ENCODE assay signal across 17 cellular contexts in genomic region chr13:112748947-112749346, GRCh38. TPM values are rescaled to one million over a fixed set of nuclear protein-coding genes. Genes with fewer than 3 reads are reported as not detected.
DNase-seq lines count a peak whose midpoint lies in the region; ATAC-seq, FAIRE-seq and TF ChIP-seq lines count a peak whose summit lies in the region.
"Had no signal": no experiment of that assay in that cellular context is flagged by ENCODE, and none has a peak within 500 bp of the region (broad histone marks: within the 10 kb centered on the region; RNA-seq: fewer than 3 reads in every experiment).

No MANE protein-coding gene starts in this region.

- FAIRE-seq in GM12891 (lab: Jason Lieb, UNC): no peak

- TF ChIP-seq POLR2A in GM12891 (IDR thresholded peaks at IDR 0.05; ENCODE audit: low read depth, low read length): no peak

- in situ Hi-C loops in ACHN (cut with HindIII; ENCODE audit: low pct_ligation_motif_present, low pct_unique_long_range_greater_than_20kb, low sequenced_read_pairs): no loop called here

- DNase-seq in AG20443 (ENCODE audit: low spot score) (peak; percentile 83), cerebellum (ENCODE audit: low spot score) (peak; percentile 34), hippocampal formation (lab: John Stamatoyannopoulos, UW) (peak; percentile 57 to 58), pons (ENCODE audit: low spot score) (peak; percentile 87), ACHN (no peak), GM12891 (ENCODE audit: insufficient read length, low spot score) (no peak)
- DNase-seq: activated CD4-positive, CD25-positive, alpha-beta regulatory T cell; activated CD8-positive, alpha-beta memory T cell treated with anti-CD3 and anti-CD28 coated beads, Interleukin-2, amount 50 U/mL, for 4 hours; BE2C; DMS79 treated with DMSO at 0.1 percent for 48 hours; effector CD8-positive, alpha-beta T cell; glutamatergic neuron; NCI-H1105 treated with DMSO at 0.1 percent for 48 hours; PC-9; SW 1271 had no signal

- ATAC-seq in GM19452 (IDR thresholded peaks at IDR 0.05; ENCODE audit: unreplicated experiment) (no peak), GM18520 (IDR thresholded peaks at IDR 0.05; ENCODE audit: unreplicated experiment) (no peak)

TF ChIP-seq in GM12891, 5 proteins besides CTCF, POLR2A, EP300 and RAD21:
- TF ChIP-seq POLR2AphosphoS5 (IDR thresholded peaks at IDR 0.05; ENCODE audit: low read depth, low read length): no peak
- no peak for TF ChIP-seq SPI1 (IDR thresholded peaks at IDR 0.05; ENCODE audit: low read depth, low read length)
- TF ChIP-seq TAF1 (IDR thresholded peaks at IDR 0.05; ENCODE audit: low read depth, low read length): no peak
- no peak for TF ChIP-seq PAX5 (IDR thresholded peaks at IDR 0.05; ENCODE audit: insufficient read depth, low read length, severe bottlenecking)
- TF ChIP-seq POU2F2 (IDR thresholded peaks at IDR 0.05; ENCODE audit: low read depth, low read length): no peak

RNA-seq across cellular contexts. Expression of gene ATP11A, which starts 59.1 kb away (rescaled TPM):
- 15.3 TPM for total RNA-seq in cerebellum
- 10.7 TPM for polyA plus RNA-seq in GM12891 (2012; ENCODE audit: low read depth, missing spikeins)

Comparison
In these comparisons a context has a peak if more than half of its experiments do, and no peak if none do; other contexts are left out.
1. DNase-seq: peak in AG20443 (single experiment), cerebellum (single experiment), hippocampal formation (2 of 2) and pons (single experiment); none in ACHN (single experiment) and GM12891 (single experiment).